ENCODE assay signal across 8 cellular contexts in the genomic region with DNA sequence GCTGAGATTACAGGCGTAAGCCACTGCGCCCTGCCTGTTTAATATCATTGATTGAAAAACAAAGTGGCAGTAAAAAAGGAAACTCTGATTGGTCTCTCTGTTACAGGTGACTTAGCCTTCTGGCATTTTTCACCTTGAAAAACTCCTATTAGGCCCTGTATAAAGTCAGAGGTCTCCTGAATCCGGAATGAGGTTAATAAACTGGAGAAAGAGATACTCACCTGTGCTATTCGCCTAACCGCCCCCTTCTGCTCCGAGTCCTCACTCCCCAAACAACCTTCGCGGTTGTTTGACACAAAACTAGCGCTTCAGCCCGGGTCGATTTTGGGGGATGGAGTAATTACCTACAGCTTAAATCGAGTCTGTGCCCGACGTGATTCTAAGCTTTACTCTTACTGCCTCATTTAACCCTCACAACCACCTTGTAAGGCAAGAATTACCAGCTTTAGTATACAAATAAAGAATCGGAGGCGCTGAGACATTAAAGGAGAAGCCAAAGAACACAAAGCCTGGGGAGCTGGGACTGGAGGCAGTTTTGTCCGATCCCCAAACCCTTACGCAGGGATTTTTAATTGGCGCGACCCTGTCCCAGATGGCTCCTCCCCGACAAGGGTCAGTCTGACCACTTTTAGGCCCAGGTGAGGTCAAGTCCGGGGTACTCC. TPM values are rescaled to one million over a fixed set of nuclear protein-coding genes. Genes with fewer than 3 reads are reported as not detected.
DNase-seq lines count a peak whose midpoint lies in the region; ATAC-seq and TF ChIP-seq lines count a peak whose summit lies in the region.

No MANE protein-coding gene starts in this region.

- peak overlapping the region; percentile 86 for H3K4me3 Mint-ChIP-seq in activated CD8-positive, alpha-beta T cell treated with anti-CD3 and anti-CD28 coated beads, Interleukin-2, amount 10 ng/mL, durations not matched to agents 7 days and 5 days

- peaks cover 7% of the 10 kb centered on the region for H3K36me3 Mint-ChIP-seq in activated CD8-positive, alpha-beta T cell treated with anti-CD3 and anti-CD28 coated beads, Interleukin-2, amount 10 ng/mL, durations not matched to agents 7 days and 5 days (ENCODE audit: low read depth)

- POLR2A ChIA-PET in HEK293 (lab: Yijun Ruan, JAX) = interaction anchor here (0.9 to 2.7 kb wide), 6 partner anchors 13 to 342 kb away, joined by 3 to 23 read pairs (median 8); a partner anchor contains a TSS
- POLR2A ChIA-PET in activated CD8-positive, alpha-beta T cell treated with anti-CD3 and anti-CD28 coated beads, Interleukin-2, amount 10 ng/mL, durations not matched to agents 7 days and 5 days (lab: Charles Lee) = interaction anchor here (0.8 to 3.3 kb wide), 8 partner anchors 10 to 322 kb away, joined by 4 to 20 read pairs (median 8); a partner anchor contains a TSS

- H3K4me3 ChIP-seq in HEK293 (ENCODE audit: low read depth, low read length) (peak overlapping the region; percentile 89), iPS DF 6.9 (ENCODE audit: low read length) (peak overlapping the region; percentile 71), spleen (peak overlapping the region; percentile 61 to 89 (median 74))

- CTCF ChIA-PET in HEK293 (lab: Yijun Ruan, JAX) = interaction anchor here (0.6 to 4.2 kb wide), 13 partner anchors 8 to 386 kb away, joined by 3 to 47 read pairs (median 4); no protein-coding TSS in a partner anchor
- CTCF ChIA-PET in activated CD8-positive, alpha-beta T cell treated with anti-CD3 and anti-CD28 coated beads, Interleukin-2, amount 10 ng/mL, durations not matched to agents 7 days and 5 days (lab: Charles Lee) = interaction anchor here (0.6 to 6.0 kb wide), 34 partner anchors 8 to 749 kb away, joined by 3 to 137 read pairs (median 5); a partner anchor contains a TSS

- H3K27me3 Mint-ChIP-seq in activated CD8-positive, alpha-beta T cell treated with anti-CD3 and anti-CD28 coated beads, Interleukin-2, amount 10 ng/mL, durations not matched to agents 7 days and 5 days (ENCODE audit: low read depth) = no peaks in the 10 kb centered on the region

- peak overlapping the region; percentile 87 for H3K27ac Mint-ChIP-seq in activated CD8-positive, alpha-beta T cell treated with anti-CD3 and anti-CD28 coated beads, Interleukin-2, amount 10 ng/mL, durations not matched to agents 7 days and 5 days

- TF ChIP-seq CTCF in HEK293 (tag by site-specific recombination; IDR thresholded peaks at IDR 0.05) (no peak), spleen (IDR thresholded peaks at IDR 0.05 in 8 of 11, conservative IDR thresholded peaks at IDR 0.05 in 3 of 11) (no peak)

- H3K4me1 ChIP-seq in HEK293 (ENCODE audit: control insufficient read depth, insufficient read depth, low read length) = no peaks in the 10 kb centered on the region
- H3K4me1 ChIP-seq in iPS DF 6.9 (ENCODE audit: control insufficient read depth, insufficient read depth, low read length) = no peaks in the 10 kb centered on the region; the same call in 1 of the 2 replicates
- H3K4me1 ChIP-seq in spleen = peaks cover 0 to 31% (median 12%) of the 10 kb centered on the region in 6 donors

- peaks cover 0 to 12% of the 10 kb centered on the region in 2 experiments; a peak in 2 of 3 replicates for H3K36me3 ChIP-seq in HEK293 (ENCODE audit: control insufficient read depth in 2 of 2, insufficient read depth in 1 of 2, low read length in 2 of 2)
- H3K36me3 ChIP-seq in iPS DF 6.9 (ENCODE audit: control insufficient read depth, insufficient read depth, low read length) = no peaks in the 10 kb centered on the region; the same call in 1 of the 2 replicates
- H3K36me3 ChIP-seq in spleen = peaks cover 0 to 4% (median 0%) of the 10 kb centered on the region in 6 donors

- no peak for ATAC-seq in activated CD8-positive, alpha-beta T cell treated with anti-CD3 and anti-CD28 coated beads, Interleukin-2, amount 10 ng/mL, durations not matched to agents 7 days and 5 days
- ATAC-seq in GM21423 (IDR thresholded peaks at IDR 0.05; ENCODE audit: unreplicated experiment) = no peak
- no peak for ATAC-seq in GM21528 (IDR thresholded peaks at IDR 0.05; ENCODE audit: low FRiP score, unreplicated experiment)
- no peak for ATAC-seq in HG03378 (IDR thresholded peaks at IDR 0.05; ENCODE audit: unreplicated experiment)

- H3K27ac ChIP-seq in HEK293 (ENCODE audit: extremely low read depth, low read depth, low read length) (peak overlapping the region; percentile 59), iPS DF 6.9 (ENCODE audit: low read length) (no peak overlapping the region), spleen (peak overlapping the region; percentile 71 to 94 (median 86))

- H3K4me1 Mint-ChIP-seq in activated CD8-positive, alpha-beta T cell treated with anti-CD3 and anti-CD28 coated beads, Interleukin-2, amount 10 ng/mL, durations not matched to agents 7 days and 5 days (ENCODE audit: low read depth) = peaks cover 12% of the 10 kb centered on the region

- H3K9me3 ChIP-seq in HEK293 (ENCODE audit: control insufficient read depth, insufficient read depth, low read depth, low read length) = no peaks in the 10 kb centered on the region
- H3K9me3 ChIP-seq in iPS DF 6.9 (ENCODE audit: control insufficient read depth, insufficient read depth, low read length) = no peaks in the 10 kb centered on the region; the same call in 1 of the 2 replicates
- peaks cover 0 to 4% (median 1%) of the 10 kb centered on the region in 8 donors for H3K9me3 ChIP-seq in spleen

- TF ChIP-seq POLR2A in spleen (IDR thresholded peaks at IDR 0.05) = no peak

- peak; percentile 31 for DNase-seq in activated CD8-positive, alpha-beta T cell treated with anti-CD3 and anti-CD28 coated beads, Interleukin-2, amount 10 ng/mL, durations not matched to agents 7 days and 5 days
- DNase-seq in iPS DF 6.9 (ENCODE audit: low read depth, low spot score) (no peak), spleen (no peak), NCI-H2029 treated with DMSO at 0.1 percent for 48 hours (lab: John Stamatoyannopoulos, UW) (no peak)

- no CpG with 5 or more reads among the region's 22 CpGs for WGBS in iPS DF 6.9 (ENCODE audit: insufficient coverage, insufficient read length)
- WGBS in spleen, 5 donors = 9 to 13% (median 11%) methylated on average over 21 to 22 of the region's 22 CpGs

- H3K9me3 Mint-ChIP-seq in activated CD8-positive, alpha-beta T cell treated with anti-CD3 and anti-CD28 coated beads, Interleukin-2, amount 10 ng/mL, durations not matched to agents 7 days and 5 days (ENCODE audit: insufficient read depth) = no peaks in the 10 kb centered on the region

- intact Hi-C loops in spleen (cut with DNase I; ENCODE audit: low total_unique reads) = loop anchor here (2.0 to 10.0 kb wide), 2 partner anchors 81 to 323 kb away; no protein-coding TSS in a partner anchor

- H3K27me3 ChIP-seq in iPS DF 6.9 (ENCODE audit: control insufficient read depth, insufficient read depth, low read length) (no peaks in the 10 kb centered on the region), spleen (replicated peaks in 1 of 7) (peaks cover 0 to 9% (median 0%) of the 10 kb centered on the region in 7 donors)

TF ChIP-seq in HEK293, 187 proteins besides CTCF, POLR2A, EP300 and RAD21:
- TF ChIP-seq ZNF623 (tag by site-specific recombination; IDR thresholded peaks at IDR 0.05) (no peak), MZF1 (tag by site-specific recombination; IDR thresholded peaks at IDR 0.05; ENCODE audit: borderline replicate concordance) (peak; percentile 95), ZNF629 (tag by site-specific recombination; IDR thresholded peaks at IDR 0.05) (no peak), ZNF221 (tag by site-specific recombination; IDR thresholded peaks at IDR 0.05; ENCODE audit: borderline replicate concordance) (no peak), ZNF239 (tag by site-specific recombination; IDR thresholded peaks at IDR 0.05) (no peak), SP2 (tag by site-specific recombination; IDR thresholded peaks at IDR 0.05) (no peak), ZNF157 (tag by site-specific recombination; IDR thresholded peaks at IDR 0.05) (no peak), ZBTB48 (tag by site-specific recombination; IDR thresholded peaks at IDR 0.05) (peak; percentile 42; the same call in 1 of the 2 replicates), GLI4 (tag by site-specific recombination; IDR thresholded peaks at IDR 0.05) (no peak), ZNF132 (tag by site-specific recombination; IDR thresholded peaks at IDR 0.05; ENCODE audit: borderline replicate concordance) (no peak), GLIS2 (tag by site-specific recombination; IDR thresholded peaks at IDR 0.05) (no peak), ZNF335 (tag by site-specific recombination; conservative IDR thresholded peaks at IDR 0.05) (no peak)

RNA-seq across cellular contexts. Expression of a gene that starts 0.4 kb away (rescaled TPM):
- total RNA-seq in activated CD8-positive, alpha-beta T cell treated with anti-CD3 and anti-CD28 coated beads, Interleukin-2, amount 10 ng/mL, durations not matched to agents 7 days and 5 days = 10 to 100 TPM; 15.9 to 19.5 TPM
- total RNA-seq in spleen = 10 to 100 TPM; 10.7 to 19.0 (median 14.7) TPM
- 1 to 10 TPM; 2.7 to 4.8 (median 4.2) TPM for polyA plus RNA-seq in spleen

RNA-seq across cellular contexts. Expression of a gene that starts 15.0 kb away (rescaled TPM):
- 1 to 10 TPM; 4.2 to 5.9 TPM for total RNA-seq in activated CD8-positive, alpha-beta T cell treated with anti-CD3 and anti-CD28 coated beads, Interleukin-2, amount 10 ng/mL, durations not matched to agents 7 days and 5 days
- total RNA-seq in spleen = 1 to 10 TPM; 2.6 to 7.9 (median 5.6) TPM
- polyA plus RNA-seq in spleen = 10 to 100 TPM in 1 of 3 donors, 1 to 10 TPM in 2; 6.0 to 11.1 (median 9.0) TPM
